Comparison of ENCODE assay signal across 18 cellular contexts in genomic region chr14:76603713-76604112, GRCh38.
"Had no signal": no experiment of that assay in that cellular context is flagged by ENCODE, and none has a peak within 500 bp of the region (broad histone marks: within the 10 kb centered on the region; RNA-seq: fewer than 3 reads in every experiment).

No MANE protein-coding gene starts in this region.

- H3K4me1 ChIP-seq: colonic mucosa, esophagus squamous epithelium, gastroesophageal sphincter, parathyroid adenoma, right lobe of liver, transverse colon, vagina had no signal

- H3K9me3 ChIP-seq: colonic mucosa, esophagus squamous epithelium, right lobe of liver, transverse colon, vagina had no signal

- H3K27ac ChIP-seq: colonic mucosa, esophagus squamous epithelium, gastroesophageal sphincter, parathyroid adenoma, right lobe of liver, skin epidermis, transverse colon, vagina had no signal

- FAIRE-seq: astrocyte had no signal

- H3K27me3 ChIP-seq: colonic mucosa, gastroesophageal sphincter, right lobe of liver, transverse colon, vagina had no signal

- ATAC-seq: activated T-cell treated with anti-CD3 and anti-CD28 coated beads, Interleukin-2, amount 50 U/mL, for 4 hours; gastroesophageal sphincter; WTC11 had no signal

- DNase-seq: activated CD4-positive, alpha-beta T cell treated with anti-CD3 and anti-CD28 coated beads, Interleukin-2, amount 50 U/mL, for 4 hours; activated CD8-positive, alpha-beta memory T cell treated with anti-CD3 and anti-CD28 coated beads for 24 hours; activated CD8-positive, alpha-beta memory T cell treated with anti-CD3 and anti-CD28 coated beads, Interleukin-2, amount 50 U/mL, for 4 hours; activated naive CD4-positive, alpha-beta T cell treated with Interleukin-2 at 50 U/mL for 16 hours; activated naive CD8-positive, alpha-beta T cell treated with anti-CD3 and anti-CD28 coated beads for 36 hours; activated T-cell treated with anti-CD3 and anti-CD28 coated beads, Interleukin-2, amount 50 U/mL, for 4 hours; colonic mucosa; esophagus squamous epithelium; right lobe of liver; stimulated activated CD4-positive, alpha-beta T cell treated with anti-CD3 and anti-CD28 coated beads, Interleukin-1b, Interleukin-23, amount 100 ng/mL, for 48 hours; T-helper 1 cell; transverse colon had no signal

- H3K4me3 ChIP-seq: colonic mucosa, esophagus squamous epithelium, gastroesophageal sphincter, right lobe of liver, skin epidermis, transverse colon, vagina had no signal

- H3K36me3 ChIP-seq: colonic mucosa, esophagus squamous epithelium, gastroesophageal sphincter, right lobe of liver, transverse colon, vagina had no signal
